20 cellular contexts compared by ENCODE assay signal in the genomic region with DNA sequence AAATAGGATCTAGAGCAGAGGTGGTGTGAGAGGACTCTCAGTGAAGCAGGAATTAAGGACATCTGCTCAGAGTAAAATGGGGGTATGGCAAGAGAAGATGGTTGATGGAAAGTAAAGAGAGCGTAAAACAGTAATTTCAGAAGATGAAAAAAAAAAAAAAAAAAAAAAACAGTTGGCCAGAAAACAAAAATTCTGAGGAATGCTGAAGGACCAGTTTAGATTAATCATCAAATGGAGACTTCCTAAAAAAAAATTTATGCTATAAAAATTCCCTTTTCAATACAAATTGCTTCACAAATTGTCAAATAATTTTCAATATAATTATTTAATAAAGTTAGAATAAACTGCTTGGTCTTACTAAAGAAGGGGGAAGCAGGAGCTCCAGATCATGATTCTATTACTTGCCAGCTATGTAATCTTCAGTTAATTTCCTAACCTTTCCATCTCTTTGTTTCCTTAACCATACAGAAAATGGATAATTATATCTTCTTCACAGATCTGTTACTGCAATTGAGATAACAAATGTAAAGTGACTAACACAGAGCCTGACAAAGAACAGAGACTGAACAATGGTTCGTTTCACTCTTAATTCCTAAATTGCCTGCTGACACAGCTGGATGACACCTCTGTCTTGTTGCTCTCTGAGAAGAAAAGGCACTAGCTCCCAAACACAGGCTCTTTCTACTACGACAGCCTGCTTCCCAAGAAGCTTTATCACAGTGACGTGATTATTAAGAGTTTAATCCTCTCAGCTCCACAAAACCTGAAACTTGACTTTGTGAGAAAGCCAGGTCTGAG.
DNase-seq lines count a peak whose midpoint lies in the region; ATAC-seq, FAIRE-seq and TF ChIP-seq lines count a peak whose summit lies in the region.
"Had no signal": no experiment of that assay in that cellular context is flagged by ENCODE, and none has a peak within 500 bp of the region (broad histone marks: within the 10 kb centered on the region; RNA-seq: fewer than 3 reads in every experiment).

No MANE protein-coding gene starts in this region.

- H3K18ac ChIP-seq in H1 (ENCODE audit: extremely low read depth, low read length): no peak overlapping the region
- H3K18ac ChIP-seq in neuronal stem cell (ENCODE audit: low read length): no peak overlapping the region

- H3K4me3 ChIP-seq in H1 (ENCODE audit: extremely low read depth in 1 of 4, insufficient read depth in 2 of 4, low read depth in 3 of 4, low read length in 4 of 4) (no peak overlapping the region), neuronal stem cell (ENCODE audit: low read length in 2 of 2) (no peak overlapping the region)
- H3K4me3 ChIP-seq: BLaER1, ovary, SJCRH30, skin epidermis, thoracic aorta had no signal

- H3K4ac ChIP-seq in H1 (replicated peaks; ENCODE audit: insufficient read length, low read depth, low read length): no peak overlapping the region
- H3K4ac ChIP-seq in neuronal stem cell (ENCODE audit: low read length): no peak overlapping the region

- no peak overlapping the region for H2AK5ac ChIP-seq in H1 (ENCODE audit: low read depth, low read length)
- no peak overlapping the region for H2AK5ac ChIP-seq in neuronal stem cell (ENCODE audit: low read depth, low read length)

- 79% methylated on average over 3 of the region's 4 CpGs; no CpG with 5 or more reads in 1 of the 2 experiments for WGBS in H1 (ENCODE audit: extremely low coverage in 1 of 2, insufficient coverage in 1 of 2, insufficient read length in 1 of 2, insufficient replicate concordance in 2 of 2, low coverage in 1 of 2, low lambda C conversion rate in 2 of 2, missing lambda C conversion rate in 1 of 2), 2 experiments
- 100% methylated on average over 1 of the region's 4 CpGs; no CpG with 5 or more reads in 1 of the 2 donors for WGBS in neuronal stem cell (ENCODE audit: extremely low coverage in 2 of 2, insufficient read length in 2 of 2, insufficient replicate concordance in 1 of 2), 2 donors

- H2BK15ac ChIP-seq in H1 (ENCODE audit: low read length) (no peak overlapping the region), neuronal stem cell (ENCODE audit: low read length) (no peak overlapping the region)

- no peaks in the 10 kb centered on the region for H3K27me3 ChIP-seq in H1 (replicated peaks in 1 of 4; ENCODE audit: control insufficient read depth in 3 of 4, extremely low read depth in 1 of 4, insufficient read depth in 3 of 4, low read length in 3 of 4)
- H3K27me3 ChIP-seq in neuronal stem cell (ENCODE audit: control insufficient read depth in 3 of 3, insufficient read depth in 3 of 3, low read depth in 1 of 3, low read length in 3 of 3): no peaks in the 10 kb centered on the region
- H3K27me3 ChIP-seq: BLaER1, ovary, SJCRH30 had no signal

- H4K91ac ChIP-seq in H1 (replicated peaks; ENCODE audit: insufficient read length, low read length) (no peak overlapping the region), neuronal stem cell (ENCODE audit: low read depth, low read length, poor library complexity) (no peak overlapping the region)

- H2BK120ac ChIP-seq in H1 (replicated peaks; ENCODE audit: low read depth, low read length) (no peak overlapping the region), neuronal stem cell (ENCODE audit: low read depth, low read length) (no peak overlapping the region)

- H2BK5ac ChIP-seq in H1 (ENCODE audit: low read depth, low read length) (no peak overlapping the region), neuronal stem cell (ENCODE audit: low read length) (no peak overlapping the region)

- H3K79me2 ChIP-seq in H1 (ENCODE audit: control insufficient read depth in 1 of 2, insufficient read depth in 2 of 2, low read length in 2 of 2): no peaks in the 10 kb centered on the region

- H3K14ac ChIP-seq in H1 (ENCODE audit: insufficient read length): no peak overlapping the region
- no peak overlapping the region for H3K14ac ChIP-seq in neuronal stem cell (ENCODE audit: low read length)

- H2AFZ ChIP-seq in H1 (ENCODE audit: low read length) (no peak overlapping the region), neuronal stem cell (ENCODE audit: low read length) (no peak overlapping the region)

- no peak overlapping the region for H3K27ac ChIP-seq in H1 (ENCODE audit: low read depth, low read length)
- H3K27ac ChIP-seq in neuronal stem cell (replicated peaks; ENCODE audit: low read length): no peak overlapping the region
- H3K27ac ChIP-seq: BLaER1, ovary, SJCRH30, skin epidermis, thoracic aorta had no signal

- no peaks in the 10 kb centered on the region for H3K23me2 ChIP-seq in H1 (ENCODE audit: low read depth, low read length)

- no peaks in the 10 kb centered on the region; a peak in 2 of 7 replicates for H3K4me1 ChIP-seq in H1 (replicated peaks in 1 of 4; ENCODE audit: control insufficient read depth in 3 of 4, insufficient read depth in 4 of 4, low read length in 3 of 4)
- H3K4me1 ChIP-seq in neuronal stem cell (ENCODE audit: control insufficient read depth in 2 of 2, insufficient read depth in 1 of 2, low read depth in 1 of 2, low read length in 2 of 2): peaks cover 0 to 2% of the 10 kb centered on the region in 2 donors
- H3K4me1 ChIP-seq: BLaER1, SJCRH30 had no signal

- no peak overlapping the region for H3K4me2 ChIP-seq in H1 (ENCODE audit: insufficient read depth in 1 of 2, low read depth in 2 of 2, low read length in 2 of 2)
- H3K4me2 ChIP-seq in neuronal stem cell (ENCODE audit: insufficient read depth, low read length, poor library complexity, severe bottlenecking): no peak overlapping the region
- H3K4me2 ChIP-seq: BLaER1 had no signal

- no peak for TF ChIP-seq POLR2A in H1 (IDR thresholded peaks at IDR 0.05; ENCODE audit: control extremely low read depth in 1 of 2, low read depth in 2 of 2, low read length in 2 of 2)

- no peak overlapping the region for H2BK20ac ChIP-seq in H1 (ENCODE audit: low read length)

- CTCF ChIA-PET in H1 (lab: Charles Lee; ENCODE audit: partially characterized antibody): no interaction called here

- TF ChIP-seq CTCF in H1 (IDR thresholded peaks at IDR 0.05; ENCODE audit: control extremely low read depth in 1 of 3, insufficient read depth in 1 of 3, low read depth in 1 of 3, low read length in 3 of 3): no peak

- TF ChIP-seq EP300 in H1 (IDR thresholded peaks at IDR 0.05; ENCODE audit: borderline replicate concordance in 1 of 2, low read depth in 2 of 2, low read length in 2 of 2): no peak

- no peak for ATAC-seq in HG03280 (IDR thresholded peaks at IDR 0.05; ENCODE audit: unreplicated experiment)
- no peak for ATAC-seq in GM21447 (IDR thresholded peaks at IDR 0.05; ENCODE audit: unreplicated experiment)
- ATAC-seq: HepG2 had no signal

- DNase-seq in GM03348 (ENCODE audit: low spot score) (peak; percentile 16), NCI-H69 (lab: John Stamatoyannopoulos, UW) (peak; percentile 49), H1 (ENCODE audit: low read depth in 1 of 2, low spot score in 2 of 2) (no peak), neuronal stem cell (ENCODE audit: low spot score) (peak; percentile 24), cortex of kidney (lab: John Stamatoyannopoulos, UW) (no peak)
- DNase-seq: activated CD4-positive, alpha-beta T cell treated with anti-CD3 and anti-CD28 coated beads, Interleukin-2, amount 10 ng/mL, durations not matched to agents 7 days and 5 days; activated naive CD4-positive, alpha-beta T cell treated with anti-CD3 and anti-CD28 coated beads, Interleukin-2, amount 50 U/mL, for 16 hours; dermis blood vessel endothelial cell; DMS153; kidney glomerular epithelial cell; NCI-H2171 treated with DMSO at 0.1 percent for 48 hours; ovary; SJCRH30 had no signal

- H3K9ac ChIP-seq in H1 (replicated peaks in 1 of 4; ENCODE audit: extremely low read depth in 1 of 4, low read depth in 3 of 4, low read length in 3 of 4) (no peak overlapping the region), neuronal stem cell (ENCODE audit: low read depth, low read length, poor library complexity) (no peak overlapping the region)
- H3K9ac ChIP-seq: BLaER1 had no signal

- no peaks in the 10 kb centered on the region for H4K20me1 ChIP-seq in H1 (replicated peaks in 1 of 2; ENCODE audit: control insufficient read depth in 1 of 2, insufficient read depth in 2 of 2, low read length in 2 of 2)
- H4K20me1 ChIP-seq: BLaER1 had no signal

- H3K79me1 ChIP-seq in H1 (ENCODE audit: low read depth, low read length) (no peaks in the 10 kb centered on the region), neuronal stem cell (ENCODE audit: low read depth, low read length) (no peaks in the 10 kb centered on the region)

- H3K23ac ChIP-seq in H1 (ENCODE audit: insufficient read length) (no peak overlapping the region), neuronal stem cell (ENCODE audit: low read depth, low read length, poor library complexity) (no peak overlapping the region)

- H2BK12ac ChIP-seq in H1 (ENCODE audit: low read depth, low read length): no peak overlapping the region
- H2BK12ac ChIP-seq in neuronal stem cell (ENCODE audit: low read length): no peak overlapping the region

- H3K9me3 ChIP-seq in H1 (ENCODE audit: insufficient read depth in 2 of 2, low read depth in 1 of 2, low read length in 1 of 2) (no peaks in the 10 kb centered on the region), neuronal stem cell (replicated peaks in 1 of 2; ENCODE audit: control insufficient read depth in 2 of 2, insufficient read depth in 1 of 2, low read depth in 1 of 2, low read length in 2 of 2) (no peaks in the 10 kb centered on the region)
- H3K9me3 ChIP-seq: BLaER1, ovary, SJCRH30, thoracic aorta had no signal

- TF ChIP-seq RAD21 in H1 (IDR thresholded peaks at IDR 0.05 in 1 of 2, conservative IDR thresholded peaks at IDR 0.05 in 1 of 2; ENCODE audit: low read depth in 2 of 2, low read length in 2 of 2): no peak

- POLR2A ChIA-PET in H1 (lab: Charles Lee; ENCODE audit: partially characterized antibody): no interaction called here

- H4K8ac ChIP-seq in H1 (ENCODE audit: extremely low read depth, insufficient read depth, low read length) (no peak overlapping the region), neuronal stem cell (ENCODE audit: low read depth, low read length) (no peak overlapping the region)

- H3K36me3 ChIP-seq in H1 (ENCODE audit: control insufficient read depth in 2 of 4, insufficient read depth in 4 of 4, low read length in 3 of 4) (no peaks in the 10 kb centered on the region), neuronal stem cell (replicated peaks in 1 of 2; ENCODE audit: control insufficient read depth in 2 of 2, insufficient read depth in 2 of 2, low read length in 2 of 2) (peaks cover 0 to under 1% of the 10 kb centered on the region in 2 donors)
- H3K36me3 ChIP-seq: BLaER1, ovary, SJCRH30, thoracic aorta had no signal

- FAIRE-seq in H1 (lab: Jason Lieb, UNC): peak; percentile 50
- FAIRE-seq: GM19239, HepG2 had no signal

- H3K56ac ChIP-seq in H1 (replicated peaks; ENCODE audit: insufficient read length, low read depth, low read length): no peak overlapping the region

- no peak overlapping the region for H4K5ac ChIP-seq in H1 (ENCODE audit: insufficient read length, low read depth, low read length)

TF ChIP-seq in H1, 55 proteins besides CTCF, POLR2A, EP300 and RAD21 (continues in another document):
- no peak for TF ChIP-seq KDM1A (IDR thresholded peaks at IDR 0.05; ENCODE audit: borderline replicate concordance, low read length)
- no peak for TF ChIP-seq NANOG (IDR thresholded peaks at IDR 0.05; ENCODE audit: insufficient read depth, low read depth, low read length, poor library complexity, severe bottlenecking)
- no peak for TF ChIP-seq BACH1 (IDR thresholded peaks at IDR 0.05; ENCODE audit: low read length)
- no peak for TF ChIP-seq BRCA1 (IDR thresholded peaks at IDR 0.05; ENCODE audit: low read depth, low read length)

Comparison
In these comparisons a context has a peak if more than half of its experiments do, and no peak if none do; other contexts are left out.
1. DNase-seq: peak in GM03348 (single experiment), NCI-H69 (single experiment) and neuronal stem cell (single experiment); none in H1 (0 of 2) and cortex of kidney (single experiment).